Comparison of ENCODE assay signal across 2 cellular contexts in the genomic region with DNA sequence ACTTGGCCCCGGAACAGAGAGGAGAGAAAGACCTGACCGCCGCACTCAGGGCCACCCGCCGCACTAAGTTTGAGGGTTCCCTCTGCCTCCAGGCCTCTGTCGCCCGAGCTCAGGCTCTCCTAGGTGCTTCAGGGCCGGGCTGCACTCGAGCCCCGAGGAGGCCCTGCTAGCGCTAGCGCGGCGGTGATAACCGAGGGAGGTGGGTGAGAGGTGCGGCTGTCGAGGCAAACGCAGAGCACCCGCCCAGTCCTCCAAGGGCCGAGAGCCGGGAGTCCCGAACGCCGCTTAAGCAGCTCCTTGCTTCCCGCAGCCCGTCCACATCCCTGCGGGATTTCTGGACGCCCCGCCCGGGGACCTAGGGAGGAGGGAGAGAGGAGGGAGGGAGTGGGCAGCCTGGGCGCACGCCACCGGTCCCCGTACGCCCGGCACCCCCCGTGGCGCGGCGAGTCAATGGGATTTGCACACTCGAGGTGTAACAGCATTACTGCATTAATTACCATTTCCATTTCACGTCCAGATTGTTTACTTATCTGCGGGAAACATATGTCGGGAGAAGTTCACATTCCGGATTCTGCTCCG.
TF ChIP-seq lines count a peak whose summit lies in the region.

No MANE protein-coding gene starts in this region.

TF ChIP-seq in H1, 55 proteins besides CTCF, POLR2A, EP300 and RAD21:
- TF ChIP-seq KDM4A (IDR thresholded peaks at IDR 0.05; ENCODE audit: low read depth, low read length, severe bottlenecking) (peak; percentile 32), BCL11A (IDR thresholded peaks at IDR 0.05; ENCODE audit: low read depth in 2 of 2, low read length in 2 of 2) (no peak), CHD7 (IDR thresholded peaks at IDR 0.05; ENCODE audit: insufficient replicate concordance, low read length) (no peak), CBX8 (IDR thresholded peaks at IDR 0.05; ENCODE audit: borderline replicate concordance, low read depth, low read length) (no peak), MAFK (IDR thresholded peaks at IDR 0.05; ENCODE audit: low read depth, low read length) (no peak), RNF2 (IDR thresholded peaks at IDR 0.05; ENCODE audit: borderline replicate concordance, low read depth, low read length, missing control alignments, poor library complexity, severe bottlenecking) (peak; percentile 65), EZH2 (IDR thresholded peaks at IDR 0.05; ENCODE audit: low read depth, low read length, severe bottlenecking) (peak; percentile 61), SIRT6 (IDR thresholded peaks at IDR 0.05; ENCODE audit: low read length) (no peak), CBX5 (IDR thresholded peaks at IDR 0.05; ENCODE audit: low read depth, low read length) (no peak), RXRA (IDR thresholded peaks at IDR 0.05; ENCODE audit: insufficient read depth, low read depth, low read length) (no peak), BACH1 (IDR thresholded peaks at IDR 0.05; ENCODE audit: low read length) (no peak), CEBPB (IDR thresholded peaks at IDR 0.05; ENCODE audit: low read depth, low read length) (no peak), SUZ12 (IDR thresholded peaks at IDR 0.05; ENCODE audit: low read length) (peak; percentile 47), SRF (IDR thresholded peaks at IDR 0.05; ENCODE audit: low read depth, low read length) (no peak), PHF8 (conservative IDR thresholded peaks at IDR 0.05; ENCODE audit: low read depth, low read length) (0 out of 2 replicates have a peak, but pooled peaks have one; percentile 12)
- TF ChIP-seq, protein P1, sequence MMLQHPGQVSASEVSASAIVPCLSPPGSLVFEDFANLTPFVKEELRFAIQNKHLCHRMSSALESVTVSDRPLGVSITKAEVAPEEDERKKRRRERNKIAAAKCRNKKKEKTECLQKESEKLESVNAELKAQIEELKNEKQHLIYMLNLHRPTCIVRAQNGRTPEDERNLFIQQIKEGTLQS (IDR thresholded peaks at IDR 0.05; ENCODE audit: insufficient read depth, low read depth, low read length) = no peak

TF ChIP-seq in neural cell, 6 proteins besides CTCF, POLR2A, EP300 and RAD21:
- no peak for TF ChIP-seq TAF1 (IDR thresholded peaks at IDR 0.05; ENCODE audit: low read depth)
- TF ChIP-seq SMC3 (conservative IDR thresholded peaks at IDR 0.05; ENCODE audit: poor library complexity) = no peak
- TF ChIP-seq MXI1 (conservative IDR thresholded peaks at IDR 0.05; ENCODE audit: poor library complexity, severe bottlenecking) = no peak
- TF ChIP-seq EZH2 (IDR thresholded peaks at IDR 0.05; ENCODE audit: borderline replicate concordance, insufficient read depth, low read length, poor library complexity, severe bottlenecking) = peak; percentile 16
- no peak for TF ChIP-seq POLR2AphosphoS5 (IDR thresholded peaks at IDR 0.05)
- no peak for TF ChIP-seq REST (IDR thresholded peaks at IDR 0.05; ENCODE audit: borderline replicate concordance)
TF ChIP-seq in neural cell: peak in this region for 1.
